In genomic region chr1:184982002-184982954, GRCh38 we compare ENCODE assay signal across 9 cellular contexts. TPM values are rescaled to one million over a fixed set of nuclear protein-coding genes. Genes with fewer than 3 reads are reported as not detected.
A peak's percentile ranks its signal among the peaks of the same experiment; 100 is the strongest.
DNase-seq lines count a peak whose midpoint lies in the region; ATAC-seq and TF ChIP-seq lines count a peak whose summit lies in the region.
"Had no signal": no experiment of that assay in that cellular context is flagged by ENCODE, and none has a peak within 500 bp of the region (broad histone marks: within the 10 kb centered on the region; RNA-seq: fewer than 3 reads in every experiment).

No MANE protein-coding gene starts in this region.

- TF ChIP-seq POLR2A in spleen (IDR thresholded peaks at IDR 0.05), result no peak

- no peak overlapping the region for H3K4me3 ChIP-seq in spleen
- H3K4me3 ChIP-seq: BLaER1 had no signal

- peak; percentile 56 to 58 for DNase-seq in NCI-H2081 (lab: John Stamatoyannopoulos, UW)
- DNase-seq in NCI-H2081 treated with DMSO at 0.1 percent for 48 hours (lab: John Stamatoyannopoulos, UW), result no peak
- DNase-seq in NCI-H187 (lab: John Stamatoyannopoulos, UW), result peak; percentile 83 to 86
- DNase-seq in T-helper 22 cell (ENCODE audit: low read depth), result peak; percentile 47
- DNase-seq in amniotic stem cell (lab: John Stamatoyannopoulos, UW), result peak; percentile 64
- peak; percentile 63 for DNase-seq in hepatic stellate cell (ENCODE audit: low spot score)
- DNase-seq in spleen, result peak; percentile 92

- 48 to 53% (median 50%) methylated on average over 14 of the region's 14 CpGs for WGBS in spleen, 5 donors

- peaks cover 0 to 10% (median 3%) of the 10 kb centered on the region in 6 donors for H3K4me1 ChIP-seq in spleen
- H3K4me1 ChIP-seq: BLaER1 had no signal

- ATAC-seq in HG02884 (IDR thresholded peaks at IDR 0.05; ENCODE audit: unreplicated experiment), result peak; percentile 100

- H3K27ac ChIP-seq in spleen, result peak overlapping the region in 1 of 8 donors; percentile 22
- H3K27ac ChIP-seq: BLaER1 had no signal

- peak; percentile 70 to 93 (median 88) for TF ChIP-seq CTCF in spleen (IDR thresholded peaks at IDR 0.05 in 8 of 11, conservative IDR thresholded peaks at IDR 0.05 in 3 of 11)

- H3K27me3 ChIP-seq in spleen (replicated peaks in 1 of 7), result peaks cover 0 to 11% (median 0%) of the 10 kb centered on the region in 7 donors

- H3K36me3 ChIP-seq in spleen, result no peaks in the 10 kb centered on the region
- H3K36me3 ChIP-seq: BLaER1 had no signal

- intact Hi-C loops in spleen (cut with DNase I; ENCODE audit: low total_unique reads), result loop anchor here (5.0 kb wide), 1 partner anchor 175 kb away; no protein-coding TSS in a partner anchor

- no peaks in the 10 kb centered on the region for H3K9me3 ChIP-seq in spleen
- H3K9me3 ChIP-seq: BLaER1 had no signal

RNA-seq across cellular contexts. Expression of gene NIBAN1, which starts 8.0 kb away (rescaled TPM):
- 100 to 1,000 TPM in 1 of 7 donors, 10 to 100 TPM in 6; 31.2 to 116 (median 46.3) TPM for total RNA-seq in spleen
- 1 to 10 TPM; 2.3 to 7.8 (median 2.5) TPM for polyA plus RNA-seq in spleen
